Comparison of ENCODE assay signal across 8 cellular contexts in genomic region chr17:46191332-46192210, GRCh38. TPM values are rescaled to one million over a fixed set of nuclear protein-coding genes. Genes with fewer than 3 reads are reported as not detected.
DNase-seq lines count a peak whose midpoint lies in the region; ATAC-seq, FAIRE-seq and TF ChIP-seq lines count a peak whose summit lies in the region.

No MANE protein-coding gene starts in this region.

- no peaks in the 10 kb centered on the region for H3K36me3 ChIP-seq in BJ (ENCODE audit: control insufficient read depth, insufficient read depth, low read length)

- no peaks in the 10 kb centered on the region for H3K27me3 Mint-ChIP-seq in activated naive CD8-positive, alpha-beta T cell treated with anti-CD3 and anti-CD28 coated beads, Interleukin-2, amount 50 U/mL, for 24 hours

- no peaks in the 10 kb centered on the region for H3K9me3 Mint-ChIP-seq in activated naive CD8-positive, alpha-beta T cell treated with anti-CD3 and anti-CD28 coated beads, Interleukin-2, amount 50 U/mL, for 24 hours

- POLR2A ChIA-PET in BJ (lab: Charles Lee), result no interaction called here

- H3K27ac Mint-ChIP-seq in activated naive CD8-positive, alpha-beta T cell treated with anti-CD3 and anti-CD28 coated beads, Interleukin-2, amount 50 U/mL, for 24 hours, result peak overlapping the region; percentile 98

- CTCF ChIA-PET in BJ (lab: Yijun Ruan, JAX), result interaction anchor here (0.6 to 3.8 kb wide), 6 partner anchors 12 to 189 kb away, joined by 3 to 48 read pairs (median 28); no protein-coding TSS in a partner anchor

- peaks cover 72% of the 10 kb centered on the region for H3K4me1 Mint-ChIP-seq in activated naive CD8-positive, alpha-beta T cell treated with anti-CD3 and anti-CD28 coated beads, Interleukin-2, amount 50 U/mL, for 24 hours

- TF ChIP-seq CTCF in BJ (IDR thresholded peaks at IDR 0.05; ENCODE audit: insufficient read depth, low read depth, low read length) (no peak), retinal pigment epithelial cell (conservative IDR thresholded peaks at IDR 0.05; ENCODE audit: low read depth, low read length) (no peak)

- H3K27me3 ChIP-seq in BJ (ENCODE audit: control insufficient read depth, insufficient read depth, low read length), result no peaks in the 10 kb centered on the region

- ATAC-seq in activated naive CD8-positive, alpha-beta T cell treated with anti-CD3 and anti-CD28 coated beads, Interleukin-2, amount 50 U/mL, for 24 hours, result no peak
- no peak for ATAC-seq in GM21447 (IDR thresholded peaks at IDR 0.05; ENCODE audit: unreplicated experiment)

- peak overlapping the region; percentile 85 for H3K4me3 ChIP-seq in BJ (ENCODE audit: low read depth, low read length)
- peak overlapping the region; percentile 97 for H3K4me3 ChIP-seq in retinal pigment epithelial cell (ENCODE audit: low read length)

- H3K36me3 Mint-ChIP-seq in activated naive CD8-positive, alpha-beta T cell treated with anti-CD3 and anti-CD28 coated beads, Interleukin-2, amount 50 U/mL, for 24 hours (ENCODE audit: low read depth), result peaks cover 20% of the 10 kb centered on the region

- DNase-seq in BJ (ENCODE audit: low read depth) (no peak), GM19239 (ENCODE audit: insufficient read length, low spot score) (peak; percentile 22), NCI-H748 treated with DMSO at 0.1 percent for 48 hours (lab: John Stamatoyannopoulos, UW) (peak; percentile 48), hypothalamus (lab: John Stamatoyannopoulos, UW) (peak in 26 of 51 donors; percentile 8 to 88 (median 28)), retinal pigment epithelial cell (ENCODE audit: low read depth) (no peak), OCI-M2 (lab: John Stamatoyannopoulos, UW; ENCODE audit: unreplicated experiment) (no peak)
- peak; percentile 47 for DNase-seq in activated naive CD8-positive, alpha-beta T cell treated with anti-CD3 and anti-CD28 coated beads, Interleukin-2, amount 50 U/mL, for 24 hours

- no peak for FAIRE-seq in GM19239 (lab: Jason Lieb, UNC)

- H3K4me3 Mint-ChIP-seq in activated naive CD8-positive, alpha-beta T cell treated with anti-CD3 and anti-CD28 coated beads, Interleukin-2, amount 50 U/mL, for 24 hours, result peak overlapping the region; percentile 88

RNA-seq across cellular contexts. Expression of gene KANSL1, which starts 1.7 kb away (rescaled TPM):
- 14.1 and 16.7 TPM in 2 replicates for polyA plus RNA-seq in BJ (2011; rRNA removed)
- 93.8 and 102 TPM in 2 replicates for polyA minus RNA-seq in BJ (2011; rRNA and poly(A)+ RNA removed)

Comparison
In these comparisons a context has a peak if more than half of its experiments do, and no peak if none do; other contexts are left out.
1. DNase-seq: peak in GM19239 (single experiment), NCI-H748 treated with DMSO at 0.1 percent for 48 hours (single experiment), activated naive CD8-positive, alpha-beta T cell treated with anti-CD3 and anti-CD28 coated beads, Interleukin-2, amount 50 U/mL, for 24 hours (single experiment) and hypothalamus (26 of 51); none in BJ (single experiment), retinal pigment epithelial cell (single experiment) and OCI-M2 (single experiment).